Comparison of ENCODE assay signal across 1 cellular context in genomic region chr20:41318271-41318649, GRCh38.
TF ChIP-seq lines count a peak whose summit lies in the region.

No MANE protein-coding gene starts in this region.

TF ChIP-seq in HepG2, 621 proteins besides CTCF, POLR2A, EP300 and RAD21 (continued from another document):
- 0 out of 2 replicates have a peak, but pooled peaks have one; percentile 0 for TF ChIP-seq TRAFD1 (CRISPR knock-in tag; IDR thresholded peaks at IDR 0.05; ENCODE audit: borderline replicate concordance)
- 0 out of 2 replicates have a peak, but pooled peaks have one; percentile 3 for TF ChIP-seq ZGPAT (CRISPR knock-in tag; IDR thresholded peaks at IDR 0.05)
- TF ChIP-seq ZNF484 (CRISPR knock-in tag; IDR thresholded peaks at IDR 0.05; ENCODE audit: borderline replicate concordance, low read depth), result no peak
- TF ChIP-seq IRF9 (CRISPR knock-in tag; IDR thresholded peaks at IDR 0.05; ENCODE audit: borderline replicate concordance), result no peak
- TF ChIP-seq MTF1 (CRISPR knock-in tag; IDR thresholded peaks at IDR 0.05), result 0 out of 2 replicates have a peak, but pooled peaks have one; percentile 19
- peak; percentile 90 for TF ChIP-seq ZNF264 (CRISPR knock-in tag; IDR thresholded peaks at IDR 0.05)
- peak; percentile 75; the same call in 1 of the 2 replicates for TF ChIP-seq ZNF850 (CRISPR knock-in tag; conservative IDR thresholded peaks at IDR 0.05)
- no peak for TF ChIP-seq HIVEP1 (CRISPR knock-in tag; IDR thresholded peaks at IDR 0.05)
- TF ChIP-seq MEF2D (CRISPR knock-in tag; IDR thresholded peaks at IDR 0.05), result no peak
- TF ChIP-seq ZNF564 (CRISPR knock-in tag; IDR thresholded peaks at IDR 0.05), result peak; percentile 42; the same call in 1 of the 2 replicates
- no peak for TF ChIP-seq TARDBP (CRISPR knock-in tag; IDR thresholded peaks at IDR 0.05)
- 0 out of 2 replicates have a peak, but pooled peaks have one; percentile 53 for TF ChIP-seq ZNF17 (CRISPR knock-in tag; IDR thresholded peaks at IDR 0.05)
- TF ChIP-seq CCDC6 (CRISPR knock-in tag; IDR thresholded peaks at IDR 0.05), result 0 out of 2 replicates have a peak, but pooled peaks have one; percentile 50
- no peak for TF ChIP-seq ZNF501 (CRISPR knock-in tag; IDR thresholded peaks at IDR 0.05)
- TF ChIP-seq DNMT3B (CRISPR knock-in tag; conservative IDR thresholded peaks at IDR 0.05), result no peak
- TF ChIP-seq, protein P1, sequence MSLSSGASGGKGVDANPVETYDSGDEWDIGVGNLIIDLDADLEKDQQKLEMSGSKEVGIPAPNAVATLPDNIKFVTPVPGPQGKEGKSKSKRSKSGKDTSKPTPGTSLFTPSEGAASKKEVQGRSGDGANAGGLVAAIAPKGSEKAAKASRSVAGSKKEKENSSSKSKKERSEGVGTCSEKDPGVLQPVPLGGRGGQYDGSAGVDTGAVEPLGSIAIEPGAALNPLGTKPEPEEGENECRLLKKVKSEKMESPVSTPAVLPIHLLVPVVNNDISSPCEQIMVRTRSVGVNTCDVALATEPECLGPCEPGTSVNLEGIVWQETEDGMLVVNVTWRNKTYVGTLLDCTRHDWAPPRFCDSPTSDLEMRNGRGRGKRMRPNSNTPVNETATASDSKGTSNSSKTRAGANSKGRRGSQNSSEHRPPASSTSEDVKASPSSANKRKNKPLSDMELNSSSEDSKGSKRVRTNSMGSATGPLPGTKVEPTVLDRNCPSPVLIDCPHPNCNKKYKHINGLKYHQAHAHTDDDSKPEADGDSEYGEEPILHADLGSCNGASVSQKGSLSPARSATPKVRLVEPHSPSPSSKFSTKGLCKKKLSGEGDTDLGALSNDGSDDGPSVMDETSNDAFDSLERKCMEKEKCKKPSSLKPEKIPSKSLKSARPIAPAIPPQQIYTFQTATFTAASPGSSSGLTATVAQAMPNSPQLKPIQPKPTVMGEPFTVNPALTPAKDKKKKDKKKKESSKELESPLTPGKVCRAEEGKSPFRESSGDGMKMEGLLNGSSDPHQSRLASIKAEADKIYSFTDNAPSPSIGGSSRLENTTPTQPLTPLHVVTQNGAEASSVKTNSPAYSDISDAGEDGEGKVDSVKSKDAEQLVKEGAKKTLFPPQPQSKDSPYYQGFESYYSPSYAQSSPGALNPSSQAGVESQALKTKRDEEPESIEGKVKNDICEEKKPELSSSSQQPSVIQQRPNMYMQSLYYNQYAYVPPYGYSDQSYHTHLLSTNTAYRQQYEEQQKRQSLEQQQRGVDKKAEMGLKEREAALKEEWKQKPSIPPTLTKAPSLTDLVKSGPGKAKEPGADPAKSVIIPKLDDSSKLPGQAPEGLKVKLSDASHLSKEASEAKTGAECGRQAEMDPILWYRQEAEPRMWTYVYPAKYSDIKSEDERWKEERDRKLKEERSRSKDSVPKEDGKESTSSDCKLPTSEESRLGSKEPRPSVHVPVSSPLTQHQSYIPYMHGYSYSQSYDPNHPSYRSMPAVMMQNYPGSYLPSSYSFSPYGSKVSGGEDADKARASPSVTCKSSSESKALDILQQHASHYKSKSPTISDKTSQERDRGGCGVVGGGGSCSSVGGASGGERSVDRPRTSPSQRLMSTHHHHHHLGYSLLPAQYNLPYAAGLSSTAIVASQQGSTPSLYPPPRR (CRISPR knock-in tag; IDR thresholded peaks at IDR 0.05; ENCODE audit: borderline replicate concordance), result 0 out of 2 replicates have a peak, but pooled peaks have one; percentile 4
- TF ChIP-seq ZSCAN31 (CRISPR knock-in tag; IDR thresholded peaks at IDR 0.05; ENCODE audit: low read depth), result no peak
- TF ChIP-seq KLF12 (CRISPR knock-in tag; IDR thresholded peaks at IDR 0.05; ENCODE audit: borderline replicate concordance), result no peak; the same call in 1 of the 2 replicates
- no peak for TF ChIP-seq ZNF205 (CRISPR knock-in tag; IDR thresholded peaks at IDR 0.05)
- no peak for TF ChIP-seq ZKSCAN1 (IDR thresholded peaks at IDR 0.05; ENCODE audit: low read length)
- peak; percentile 90; the same call in 1 of the 2 replicates for TF ChIP-seq ZFP82 (CRISPR knock-in tag; IDR thresholded peaks at IDR 0.05; ENCODE audit: borderline replicate concordance)
- no peak for TF ChIP-seq MLX (CRISPR knock-in tag; IDR thresholded peaks at IDR 0.05)
- TF ChIP-seq ZFP90 (CRISPR knock-in tag; IDR thresholded peaks at IDR 0.05; ENCODE audit: borderline replicate concordance), result peak; percentile 88; the same call in 1 of the 2 replicates
- TF ChIP-seq ZNF737 (CRISPR knock-in tag; IDR thresholded peaks at IDR 0.05; ENCODE audit: borderline replicate concordance), result no peak
- TF ChIP-seq, protein P2, sequence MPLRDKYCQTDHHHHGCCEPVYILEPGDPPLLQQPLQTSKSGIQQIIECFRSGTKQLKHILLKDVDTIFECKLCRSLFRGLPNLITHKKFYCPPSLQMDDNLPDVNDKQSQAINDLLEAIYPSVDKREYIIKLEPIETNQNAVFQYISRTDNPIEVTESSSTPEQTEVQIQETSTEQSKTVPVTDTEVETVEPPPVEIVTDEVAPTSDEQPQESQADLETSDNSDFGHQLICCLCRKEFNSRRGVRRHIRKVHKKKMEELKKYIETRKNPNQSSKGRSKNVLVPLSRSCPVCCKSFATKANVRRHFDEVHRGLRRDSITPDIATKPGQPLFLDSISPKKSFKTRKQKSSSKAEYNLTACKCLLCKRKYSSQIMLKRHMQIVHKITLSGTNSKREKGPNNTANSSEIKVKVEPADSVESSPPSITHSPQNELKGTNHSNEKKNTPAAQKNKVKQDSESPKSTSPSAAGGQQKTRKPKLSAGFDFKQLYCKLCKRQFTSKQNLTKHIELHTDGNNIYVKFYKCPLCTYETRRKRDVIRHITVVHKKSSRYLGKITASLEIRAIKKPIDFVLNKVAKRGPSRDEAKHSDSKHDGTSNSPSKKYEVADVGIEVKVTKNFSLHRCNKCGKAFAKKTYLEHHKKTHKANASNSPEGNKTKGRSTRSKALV (CRISPR knock-in tag; IDR thresholded peaks at IDR 0.05), result peak; percentile 71; the same call in 1 of the 2 replicates
